ENCODE assay signal across 9 cellular contexts in genomic region chr9:36401897-36402480, GRCh38. TPM values are rescaled to one million over a fixed set of nuclear protein-coding genes. Genes with fewer than 3 reads are reported as not detected.
A peak's percentile ranks its signal among the peaks of the same experiment; 100 is the strongest.
DNase-seq lines count a peak whose midpoint lies in the region; ATAC-seq and TF ChIP-seq lines count a peak whose summit lies in the region.
"Had no signal": no experiment of that assay in that cellular context is flagged by ENCODE, and none has a peak within 500 bp of the region (broad histone marks: within the 10 kb centered on the region; RNA-seq: fewer than 3 reads in every experiment).

No MANE protein-coding gene starts in this region.

- H3F3A ChIP-seq in OCI-LY1 (ENCODE audit: insufficient read depth, low read length): no peaks in the 10 kb centered on the region

- H3K9me3 Mint-ChIP-seq in CD8-positive, alpha-beta memory T cell: no peaks in the 10 kb centered on the region
- H3K9me3 Mint-ChIP-seq in nephron progenitor cell: no peaks in the 10 kb centered on the region

- H3K9me3 ChIP-seq in CD8-positive, alpha-beta memory T cell (ENCODE audit: low read length): no peaks in the 10 kb centered on the region
- H3K9me3 ChIP-seq in OCI-LY1 (ENCODE audit: low read length) (no peaks in the 10 kb centered on the region), trophoblast cell (ENCODE audit: insufficient read depth, low read depth, low read length) (no peaks in the 10 kb centered on the region)

- H3K9me2 ChIP-seq in OCI-LY1 (ENCODE audit: low read depth, low read length): no peaks in the 10 kb centered on the region

- H3K18ac ChIP-seq in trophoblast cell (ENCODE audit: low read length): no peak overlapping the region

- CTCF ChIA-PET in CD8-positive, alpha-beta memory T cell (lab: Charles Lee): interaction anchor here (1.5 to 11.0 kb wide), 3 partner anchors 48 to 152 kb away, joined by 4 to 236 read pairs (median 10); no protein-coding TSS in a partner anchor

- no peak overlapping the region for H3K4ac ChIP-seq in trophoblast cell (ENCODE audit: low read depth, low read length)

- H3K9ac ChIP-seq in OCI-LY1 (ENCODE audit: low read length) (peak overlapping the region; percentile 95), trophoblast cell (ENCODE audit: low read length) (no peak overlapping the region)

- H3K27me3 Mint-ChIP-seq in CD8-positive, alpha-beta memory T cell: peaks cover 0 to 1% of the 10 kb centered on the region in 2 donors
- no peaks in the 10 kb centered on the region for H3K27me3 Mint-ChIP-seq in nephron progenitor cell (ENCODE audit: low read depth, poor library complexity)

- no peak overlapping the region for H4K8ac ChIP-seq in trophoblast cell (ENCODE audit: low read depth, low read length)

- H2BK12ac ChIP-seq in trophoblast cell (ENCODE audit: low read length): no peak overlapping the region

- WGBS in trophoblast cell (ENCODE audit: extremely low coverage, insufficient coverage, insufficient read length): no CpG with 5 or more reads among the region's 3 CpGs

- peaks cover 34 to 49% (median 43%) of the 10 kb centered on the region in 3 donors for H3K4me1 Mint-ChIP-seq in CD8-positive, alpha-beta memory T cell
- peaks cover 39% of the 10 kb centered on the region for H3K4me1 Mint-ChIP-seq in nephron progenitor cell

- no peak overlapping the region for H3K23ac ChIP-seq in trophoblast cell (ENCODE audit: low read length)

- TF ChIP-seq CTCF in OCI-LY1 (IDR thresholded peaks at IDR 0.05; ENCODE audit: low read length) (no peak), coronary artery (IDR thresholded peaks at IDR 0.05) (no peak), nephron progenitor cell (IDR thresholded peaks at IDR 0.05) (no peak), omental fat pad (IDR thresholded peaks at IDR 0.05) (no peak)

- no peak for ATAC-seq in left colon
- ATAC-seq in GM18909 (IDR thresholded peaks at IDR 0.05; ENCODE audit: poor library complexity, unreplicated experiment): no peak
- ATAC-seq in omental fat pad (ENCODE audit: low FRiP score): no peak

- H2BK5ac ChIP-seq in trophoblast cell (ENCODE audit: low read depth, low read length, poor library complexity): no peak overlapping the region

- H3K4me2 ChIP-seq in OCI-LY1 (ENCODE audit: low read length) (peak overlapping the region; percentile 89), trophoblast cell (ENCODE audit: low read length) (no peak overlapping the region)

- no peak overlapping the region for H3K27ac ChIP-seq in CD8-positive, alpha-beta memory T cell (ENCODE audit: low read depth, low read length)
- H3K27ac ChIP-seq in OCI-LY1 (ENCODE audit: low read depth, low read length, poor library complexity, severe bottlenecking): peak overlapping the region; percentile 60
- H3K27ac ChIP-seq in coronary artery: no peak overlapping the region
- no peak overlapping the region for H3K27ac ChIP-seq in trophoblast cell (ENCODE audit: low read depth, low read length)

- no peak for DNase-seq in CD8-positive, alpha-beta memory T cell
- DNase-seq in coronary artery (ENCODE audit: low spot score) (no peak), nephron progenitor cell (no peak), left colon (no peak), trophoblast cell (no peak), omental fat pad (ENCODE audit: low spot score) (no peak)
- DNase-seq: HCEC 1CT had no signal

- peaks cover 9% of the 10 kb centered on the region for H3K79me1 ChIP-seq in trophoblast cell (ENCODE audit: low read length)

- H3K79me2 ChIP-seq in OCI-LY1 (ENCODE audit: insufficient read depth, low read length): peaks cover 30% of the 10 kb centered on the region
- H3K79me2 ChIP-seq in trophoblast cell (ENCODE audit: control insufficient read depth, insufficient read depth, low read length, poor library complexity): peaks cover 11% of the 10 kb centered on the region

- peaks cover 0 to 7% (median 4%) of the 10 kb centered on the region in 3 donors for H3K36me3 Mint-ChIP-seq in CD8-positive, alpha-beta memory T cell
- peaks cover 16% of the 10 kb centered on the region for H3K36me3 Mint-ChIP-seq in nephron progenitor cell (ENCODE audit: low read depth)

- peak overlapping the region; percentile 39 for H3K4me3 ChIP-seq in CD8-positive, alpha-beta memory T cell (ENCODE audit: low read length)
- H3K4me3 ChIP-seq in OCI-LY1 (ENCODE audit: low read depth, low read length, poor library complexity, severe bottlenecking): peak overlapping the region; percentile 98
- H3K4me3 ChIP-seq in coronary artery: peak overlapping the region; percentile 89
- no peak overlapping the region for H3K4me3 ChIP-seq in trophoblast cell (ENCODE audit: low read depth, low read length)

- no peak overlapping the region for H4K91ac ChIP-seq in trophoblast cell (ENCODE audit: low read depth, low read length)

- H3K36me3 ChIP-seq in CD8-positive, alpha-beta memory T cell (ENCODE audit: insufficient read depth, low read length): no peaks in the 10 kb centered on the region
- H3K36me3 ChIP-seq in OCI-LY1 (ENCODE audit: insufficient read depth, low read length) (peaks cover 12% of the 10 kb centered on the region; the same call in 1 of the 2 replicates), trophoblast cell (ENCODE audit: control insufficient read depth in 1 of 2, insufficient read depth in 2 of 2, low read length in 2 of 2) (no peaks in the 10 kb centered on the region)

- H4K12ac ChIP-seq in trophoblast cell (ENCODE audit: low read depth, low read length): no peak overlapping the region

- no peak overlapping the region for H2AFZ ChIP-seq in OCI-LY1 (ENCODE audit: low read length)
- H2AFZ ChIP-seq in trophoblast cell (ENCODE audit: insufficient read depth, low read length, poor library complexity): no peak overlapping the region

- POLR2A ChIA-PET in CD8-positive, alpha-beta memory T cell (lab: Charles Lee): interaction anchor here (0.7 to 2.1 kb wide), 3 partner anchors 85 to 535 kb away, joined by 3 to 15 read pairs (median 6); no protein-coding TSS in a partner anchor

- no peaks in the 10 kb centered on the region for H4K20me1 ChIP-seq in OCI-LY1 (ENCODE audit: insufficient read depth, low read length)

- H3K27ac Mint-ChIP-seq in CD8-positive, alpha-beta memory T cell: peak overlapping the region; percentile 89 to 98 (median 97)
- no peak overlapping the region for H3K27ac Mint-ChIP-seq in nephron progenitor cell

- intact Hi-C loops in left colon (cut with DNase I, micrococcal nuclease): no loop called here

- no peaks in the 10 kb centered on the region for H3K27me3 ChIP-seq in CD8-positive, alpha-beta memory T cell (ENCODE audit: insufficient read depth, low read length, poor library complexity, severe bottlenecking)
- H3K27me3 ChIP-seq in OCI-LY1 (ENCODE audit: insufficient read depth, low read length) (no peaks in the 10 kb centered on the region), trophoblast cell (ENCODE audit: insufficient read depth, low read length) (no peaks in the 10 kb centered on the region)

- peak overlapping the region; percentile 77 to 98 (median 91) for H3K4me3 Mint-ChIP-seq in CD8-positive, alpha-beta memory T cell
- H3K4me3 Mint-ChIP-seq in nephron progenitor cell: peak overlapping the region; percentile 93

- H3K14ac ChIP-seq in trophoblast cell (ENCODE audit: low read length): no peak overlapping the region

- peaks cover 29% of the 10 kb centered on the region for H3K4me1 ChIP-seq in CD8-positive, alpha-beta memory T cell (ENCODE audit: insufficient read depth, low read length)
- H3K4me1 ChIP-seq in OCI-LY1 (ENCODE audit: insufficient read depth, low read length, severe bottlenecking): peaks cover 20% of the 10 kb centered on the region
- H3K4me1 ChIP-seq in trophoblast cell (ENCODE audit: control insufficient read depth in 1 of 2, insufficient read depth in 2 of 2, low read length in 2 of 2): no peaks in the 10 kb centered on the region

- H2BK120ac ChIP-seq in trophoblast cell (ENCODE audit: insufficient read depth, low read length, poor library complexity): no peak overlapping the region

- H2AK5ac ChIP-seq in trophoblast cell (ENCODE audit: low read length): no peak overlapping the region

RNA-seq across cellular contexts. Expression of gene RNF38, which starts 1.9 kb away (rescaled TPM):
- total RNA-seq in CD8-positive, alpha-beta memory T cell: 10 to 100 TPM; 40.0 to 43.3 TPM
- 20.9 TPM for polyA plus RNA-seq in CD8-positive, alpha-beta memory T cell
- total RNA-seq in left colon: 10 to 100 TPM; 31.0 to 40.5 TPM
- polyA plus RNA-seq in trophoblast cell (2013): 61.8 and 63.0 TPM in 2 replicates
- total RNA-seq in omental fat pad: 10 to 100 TPM; 19.9 to 37.8 (median 23.2) TPM
